2 cellular contexts compared by ENCODE assay signal in genomic region chr5:141332571-141332970, GRCh38.
TF ChIP-seq lines count a peak whose summit lies in the region.

No MANE protein-coding gene starts in this region.

TF ChIP-seq in K562, 482 proteins besides CTCF, POLR2A, EP300 and RAD21:
- TF ChIP-seq ZBTB33 (CRISPR knock-in tag; IDR thresholded peaks at IDR 0.05): 0 out of 2 replicates have a peak, but pooled peaks have one; percentile 27
TF ChIP-seq in K562: peak in this region for 1; not testable (repeated sequence) for 481.

TF ChIP-seq in endothelial cell of umbilical vein, 7 proteins besides CTCF, POLR2A, EP300 and RAD21:
- peak; percentile 45 for TF ChIP-seq EZH2 (IDR thresholded peaks at IDR 0.05; ENCODE audit: borderline replicate concordance, low read depth, low read length, severe bottlenecking)
